Comparison of ENCODE assay signal across 1 cellular context in the genomic region with DNA sequence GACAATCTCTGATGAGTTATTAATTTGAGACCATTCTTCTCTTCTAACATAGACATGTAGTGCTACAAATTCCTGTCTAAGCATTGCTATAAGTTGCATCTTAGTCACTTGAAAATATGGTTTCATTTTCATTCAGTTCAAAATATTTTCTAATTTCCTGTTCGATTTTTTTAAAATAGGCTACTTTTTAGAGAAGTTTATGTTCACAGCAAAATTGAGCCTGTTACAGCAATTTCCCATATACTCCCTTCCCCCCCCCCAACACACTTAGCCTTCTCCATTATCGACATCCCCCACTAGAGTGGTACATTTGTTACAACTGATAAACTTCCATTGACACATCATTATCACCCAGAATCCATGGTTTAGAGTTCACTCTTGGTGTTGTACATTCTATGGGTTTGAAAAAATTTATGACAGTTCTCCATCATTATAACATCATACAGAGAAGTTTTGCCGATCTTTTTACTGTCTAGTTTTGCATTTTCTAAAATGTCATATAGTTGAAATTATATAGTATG.
TF ChIP-seq lines count a peak whose summit lies in the region.

No MANE protein-coding gene starts in this region.

TF ChIP-seq in K562, 482 proteins besides CTCF, POLR2A, EP300 and RAD21:
- TF ChIP-seq, protein P1, sequence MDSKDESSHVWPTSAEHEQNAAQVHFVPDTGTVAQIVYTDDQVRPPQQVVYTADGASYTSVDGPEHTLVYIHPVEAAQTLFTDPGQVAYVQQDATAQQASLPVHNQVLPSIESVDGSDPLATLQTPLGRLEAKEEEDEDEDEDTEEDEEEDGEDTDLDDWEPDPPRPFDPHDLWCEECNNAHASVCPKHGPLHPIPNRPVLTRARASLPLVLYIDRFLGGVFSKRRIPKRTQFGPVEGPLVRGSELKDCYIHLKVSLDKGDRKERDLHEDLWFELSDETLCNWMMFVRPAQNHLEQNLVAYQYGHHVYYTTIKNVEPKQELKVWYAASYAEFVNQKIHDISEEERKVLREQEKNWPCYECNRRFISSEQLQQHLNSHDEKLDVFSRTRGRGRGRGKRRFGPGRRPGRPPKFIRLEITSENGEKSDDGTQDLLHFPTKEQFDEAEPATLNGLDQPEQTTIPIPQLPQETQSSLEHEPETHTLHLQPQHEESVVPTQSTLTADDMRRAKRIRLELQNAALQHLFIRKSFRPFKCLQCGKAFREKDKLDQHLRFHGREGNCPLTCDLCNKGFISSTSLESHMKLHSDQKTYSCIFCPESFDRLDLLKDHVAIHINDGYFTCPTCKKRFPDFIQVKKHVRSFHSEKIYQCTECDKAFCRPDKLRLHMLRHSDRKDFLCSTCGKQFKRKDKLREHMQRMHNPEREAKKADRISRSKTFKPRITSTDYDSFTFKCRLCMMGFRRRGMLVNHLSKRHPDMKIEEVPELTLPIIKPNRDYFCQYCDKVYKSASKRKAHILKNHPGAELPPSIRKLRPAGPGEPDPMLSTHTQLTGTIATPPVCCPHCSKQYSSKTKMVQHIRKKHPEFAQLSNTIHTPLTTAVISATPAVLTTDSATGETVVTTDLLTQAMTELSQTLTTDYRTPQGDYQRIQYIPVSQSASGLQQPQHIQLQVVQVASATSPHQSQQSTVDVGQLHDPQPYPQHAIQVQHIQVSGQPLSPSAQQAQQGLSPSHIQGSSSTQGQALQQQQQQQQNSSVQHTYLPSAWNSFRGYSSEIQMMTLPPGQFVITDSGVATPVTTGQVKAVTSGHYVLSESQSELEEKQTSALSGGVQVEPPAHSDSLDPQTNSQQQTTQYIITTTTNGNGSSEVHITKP (IDR thresholded peaks at IDR 0.05; ENCODE audit: partially characterized antibody), result peak; percentile 44
- TF ChIP-seq PTTG1 (tag; IDR thresholded peaks at IDR 0.05; ENCODE audit: low read depth) (no peak), CBFA2T3 (IDR thresholded peaks at IDR 0.05) (peak; percentile 73), NRF1 (conservative IDR thresholded peaks at IDR 0.05 in 1 of 2, IDR thresholded peaks at IDR 0.05 in 1 of 2) (no peak), HNRNPK (IDR thresholded peaks at IDR 0.05; ENCODE audit: low read depth, low read length, poor library complexity, severe bottlenecking) (peak; percentile 44), MEIS2 (IDR thresholded peaks at IDR 0.05; ENCODE audit: partially characterized antibody) (peak; percentile 59), ARID1B (IDR thresholded peaks at IDR 0.05) (peak; percentile 61), GABPA (tag; conservative IDR thresholded peaks at IDR 0.05; ENCODE audit: low read depth) (no peak), CBFA2T2 (conservative IDR thresholded peaks at IDR 0.05) (peak; percentile 30; the same call in 1 of the 2 replicates), ARID2 (IDR thresholded peaks at IDR 0.05) (no peak), TCF3 (CRISPR knock-in tag; IDR thresholded peaks at IDR 0.05) (peak; percentile 42; the same call in 1 of the 2 replicates), POLR2G (IDR thresholded peaks at IDR 0.05; ENCODE audit: low read depth, low read length) (no peak), IFI16 (CRISPR knock-in tag; IDR thresholded peaks at IDR 0.05) (no peak), SNIP1 (IDR thresholded peaks at IDR 0.05; ENCODE audit: low read depth) (no peak), SMARCA4 (IDR thresholded peaks at IDR 0.05) (peak; percentile 34; the same call in 1 of the 2 replicates), TEAD4 (IDR thresholded peaks at IDR 0.05; ENCODE audit: low read length) (peak; percentile 36; the same call in 1 of the 2 replicates), TEAD4 (CRISPR knock-in tag; IDR thresholded peaks at IDR 0.05; ENCODE audit: borderline replicate concordance) (no peak), TAF1 (IDR thresholded peaks at IDR 0.05; ENCODE audit: control insufficient read depth, extremely low read depth, insufficient read depth, low read length, severe bottlenecking) (no peak), DPF2 (IDR thresholded peaks at IDR 0.05) (peak; percentile 65; the same call in 1 of the 2 replicates), ZNF311 (CRISPR knock-in tag; IDR thresholded peaks at IDR 0.05) (0 out of 2 replicates have a peak, but pooled peaks have one; percentile 27), ZNF121 (CRISPR knock-in tag; conservative IDR thresholded peaks at IDR 0.05) (no peak), HLTF (IDR thresholded peaks at IDR 0.05) (no peak), ADNP (tag; IDR thresholded peaks at IDR 0.05) (no peak; the same call in 1 of the 2 replicates), ZNF212 (CRISPR knock-in tag; IDR thresholded peaks at IDR 0.05) (no peak), ZNF778 (CRISPR knock-in tag; IDR thresholded peaks at IDR 0.05) (no peak), BRCA1 (IDR thresholded peaks at IDR 0.05) (no peak), BRCA1 (CRISPR knock-in tag; IDR thresholded peaks at IDR 0.05) (no peak)
- TF ChIP-seq, protein P2, sequence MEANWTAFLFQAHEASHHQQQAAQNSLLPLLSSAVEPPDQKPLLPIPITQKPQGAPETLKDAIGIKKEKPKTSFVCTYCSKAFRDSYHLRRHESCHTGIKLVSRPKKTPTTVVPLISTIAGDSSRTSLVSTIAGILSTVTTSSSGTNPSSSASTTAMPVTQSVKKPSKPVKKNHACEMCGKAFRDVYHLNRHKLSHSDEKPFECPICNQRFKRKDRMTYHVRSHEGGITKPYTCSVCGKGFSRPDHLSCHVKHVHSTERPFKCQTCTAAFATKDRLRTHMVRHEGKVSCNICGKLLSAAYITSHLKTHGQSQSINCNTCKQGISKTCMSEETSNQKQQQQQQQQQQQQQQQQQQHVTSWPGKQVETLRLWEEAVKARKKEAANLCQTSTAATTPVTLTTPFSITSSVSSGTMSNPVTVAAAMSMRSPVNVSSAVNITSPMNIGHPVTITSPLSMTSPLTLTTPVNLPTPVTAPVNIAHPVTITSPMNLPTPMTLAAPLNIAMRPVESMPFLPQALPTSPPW (CRISPR knock-in tag; IDR thresholded peaks at IDR 0.05), result peak; percentile 46
- TF ChIP-seq, protein P3, sequence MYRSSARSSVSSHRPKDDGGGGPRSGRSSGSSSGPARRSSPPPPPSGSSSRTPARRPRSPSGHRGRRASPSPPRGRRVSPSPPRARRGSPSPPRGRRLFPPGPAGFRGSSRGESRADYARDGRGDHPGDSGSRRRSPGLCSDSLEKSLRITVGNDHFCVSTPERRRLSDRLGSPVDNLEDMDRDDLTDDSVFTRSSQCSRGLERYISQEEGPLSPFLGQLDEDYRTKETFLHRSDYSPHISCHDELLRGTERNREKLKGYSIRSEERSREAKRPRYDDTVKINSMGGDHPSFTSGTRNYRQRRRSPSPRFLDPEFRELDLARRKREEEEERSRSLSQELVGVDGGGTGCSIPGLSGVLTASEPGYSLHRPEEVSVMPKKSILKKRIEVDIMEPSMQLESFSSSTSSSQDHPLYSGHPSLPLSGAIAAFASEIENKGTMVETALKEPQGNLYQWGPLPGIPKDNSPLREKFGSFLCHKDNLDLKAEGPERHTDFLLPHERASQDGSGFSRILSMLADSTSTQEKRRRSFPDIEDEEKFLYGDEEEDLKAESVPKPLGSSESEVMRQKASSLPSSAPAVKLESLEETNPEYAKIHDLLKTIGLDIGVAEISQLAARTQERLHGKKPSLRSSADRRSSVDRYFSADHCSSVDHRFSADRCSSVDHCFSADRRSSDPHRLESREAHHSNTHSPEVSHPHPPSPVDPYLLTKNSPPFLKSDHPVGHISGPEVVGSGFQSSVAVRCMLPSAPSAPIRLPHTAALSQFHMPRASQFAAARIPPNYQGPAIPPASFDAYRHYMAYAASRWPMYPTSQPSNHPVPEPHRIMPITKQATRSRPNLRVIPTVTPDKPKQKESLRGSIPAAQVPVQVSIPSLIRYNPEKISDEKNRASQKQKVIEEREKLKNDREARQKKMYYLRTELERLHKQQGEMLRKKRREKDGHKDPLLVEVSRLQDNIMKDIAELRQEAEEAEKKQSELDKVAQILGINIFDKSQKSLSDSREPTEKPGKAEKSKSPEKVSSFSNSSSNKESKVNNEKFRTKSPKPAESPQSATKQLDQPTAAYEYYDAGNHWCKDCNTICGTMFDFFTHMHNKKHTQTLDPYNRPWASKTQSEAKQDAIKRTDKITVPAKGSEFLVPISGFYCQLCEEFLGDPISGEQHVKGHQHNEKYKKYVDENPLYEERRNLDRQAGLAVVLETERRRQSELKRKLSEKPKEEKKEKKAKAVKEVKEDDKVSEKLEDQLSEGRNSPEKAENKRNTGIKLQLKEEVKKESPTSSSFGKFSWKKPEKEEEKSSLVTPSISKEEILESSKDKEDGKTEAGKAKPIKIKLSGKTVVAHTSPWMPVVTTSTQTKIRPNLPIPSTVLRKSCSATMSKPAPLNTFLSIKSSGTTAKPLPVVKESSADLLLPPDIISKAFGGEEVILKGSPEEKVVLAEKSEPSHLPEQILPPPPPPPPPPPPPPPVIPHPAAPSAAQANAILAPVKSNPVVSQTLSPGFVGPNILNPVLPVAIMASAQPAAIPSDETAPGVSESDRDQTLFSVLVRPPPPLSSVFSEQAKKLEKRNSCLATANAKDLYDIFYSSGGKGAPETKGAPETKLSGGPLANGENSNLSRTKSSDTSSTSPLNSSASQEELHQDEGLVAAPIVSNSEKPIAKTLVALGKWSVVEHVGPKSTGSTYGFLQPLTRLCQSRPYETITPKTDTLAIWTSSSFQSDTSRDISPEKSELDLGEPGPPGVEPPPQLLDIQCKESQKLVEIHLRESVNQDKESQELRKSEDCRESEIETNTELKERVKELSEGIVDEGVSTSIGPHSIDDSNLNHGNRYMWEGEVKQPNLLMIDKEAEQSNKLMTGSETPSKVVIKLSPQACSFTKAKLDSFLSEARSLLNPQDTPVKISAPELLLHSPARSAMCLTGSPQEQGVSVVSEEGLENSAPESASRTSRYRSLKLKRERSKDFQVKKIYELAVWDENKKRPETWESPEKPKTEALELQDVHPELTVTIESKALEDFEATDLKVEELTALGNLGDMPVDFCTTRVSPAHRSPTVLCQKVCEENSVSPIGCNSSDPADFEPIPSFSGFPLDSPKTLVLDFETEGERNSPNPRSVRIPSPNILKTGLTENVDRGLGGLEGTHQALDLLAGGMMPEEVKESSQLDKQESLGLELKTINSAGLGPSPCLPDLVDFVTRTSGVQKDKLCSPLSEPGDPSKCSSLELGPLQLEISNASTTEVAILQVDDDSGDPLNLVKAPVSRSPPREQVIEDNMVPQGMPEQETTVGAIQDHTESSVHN (IDR thresholded peaks at IDR 0.05; ENCODE audit: borderline replicate concordance in 1 of 2, low read depth in 1 of 2), result no peak
- TF ChIP-seq, protein P4, sequence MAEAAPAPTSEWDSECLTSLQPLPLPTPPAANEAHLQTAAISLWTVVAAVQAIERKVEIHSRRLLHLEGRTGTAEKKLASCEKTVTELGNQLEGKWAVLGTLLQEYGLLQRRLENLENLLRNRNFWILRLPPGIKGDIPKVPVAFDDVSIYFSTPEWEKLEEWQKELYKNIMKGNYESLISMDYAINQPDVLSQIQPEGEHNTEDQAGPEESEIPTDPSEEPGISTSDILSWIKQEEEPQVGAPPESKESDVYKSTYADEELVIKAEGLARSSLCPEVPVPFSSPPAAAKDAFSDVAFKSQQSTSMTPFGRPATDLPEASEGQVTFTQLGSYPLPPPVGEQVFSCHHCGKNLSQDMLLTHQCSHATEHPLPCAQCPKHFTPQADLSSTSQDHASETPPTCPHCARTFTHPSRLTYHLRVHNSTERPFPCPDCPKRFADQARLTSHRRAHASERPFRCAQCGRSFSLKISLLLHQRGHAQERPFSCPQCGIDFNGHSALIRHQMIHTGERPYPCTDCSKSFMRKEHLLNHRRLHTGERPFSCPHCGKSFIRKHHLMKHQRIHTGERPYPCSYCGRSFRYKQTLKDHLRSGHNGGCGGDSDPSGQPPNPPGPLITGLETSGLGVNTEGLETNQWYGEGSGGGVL (CRISPR knock-in tag; IDR thresholded peaks at IDR 0.05), result no peak
- TF ChIP-seq, protein P5, sequence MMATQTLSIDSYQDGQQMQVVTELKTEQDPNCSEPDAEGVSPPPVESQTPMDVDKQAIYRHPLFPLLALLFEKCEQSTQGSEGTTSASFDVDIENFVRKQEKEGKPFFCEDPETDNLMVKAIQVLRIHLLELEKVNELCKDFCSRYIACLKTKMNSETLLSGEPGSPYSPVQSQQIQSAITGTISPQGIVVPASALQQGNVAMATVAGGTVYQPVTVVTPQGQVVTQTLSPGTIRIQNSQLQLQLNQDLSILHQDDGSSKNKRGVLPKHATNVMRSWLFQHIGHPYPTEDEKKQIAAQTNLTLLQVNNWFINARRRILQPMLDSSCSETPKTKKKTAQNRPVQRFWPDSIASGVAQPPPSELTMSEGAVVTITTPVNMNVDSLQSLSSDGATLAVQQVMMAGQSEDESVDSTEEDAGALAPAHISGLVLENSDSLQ (IDR thresholded peaks at IDR 0.05), result peak; percentile 9; the same call in 1 of the 2 replicates
- TF ChIP-seq, protein P6, sequence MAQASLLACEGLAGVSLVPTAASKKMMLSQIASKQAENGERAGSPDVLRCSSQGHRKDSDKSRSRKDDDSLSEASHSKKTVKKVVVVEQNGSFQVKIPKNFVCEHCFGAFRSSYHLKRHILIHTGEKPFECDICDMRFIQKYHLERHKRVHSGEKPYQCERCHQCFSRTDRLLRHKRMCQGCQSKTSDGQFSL (CRISPR knock-in tag; IDR thresholded peaks at IDR 0.05), result no peak
- TF ChIP-seq, protein P6 (tag; IDR thresholded peaks at IDR 0.05), result peak in 1 of 2 experiments; percentile 63; a peak in 1 of 4 replicates
- TF ChIP-seq, protein P7, sequence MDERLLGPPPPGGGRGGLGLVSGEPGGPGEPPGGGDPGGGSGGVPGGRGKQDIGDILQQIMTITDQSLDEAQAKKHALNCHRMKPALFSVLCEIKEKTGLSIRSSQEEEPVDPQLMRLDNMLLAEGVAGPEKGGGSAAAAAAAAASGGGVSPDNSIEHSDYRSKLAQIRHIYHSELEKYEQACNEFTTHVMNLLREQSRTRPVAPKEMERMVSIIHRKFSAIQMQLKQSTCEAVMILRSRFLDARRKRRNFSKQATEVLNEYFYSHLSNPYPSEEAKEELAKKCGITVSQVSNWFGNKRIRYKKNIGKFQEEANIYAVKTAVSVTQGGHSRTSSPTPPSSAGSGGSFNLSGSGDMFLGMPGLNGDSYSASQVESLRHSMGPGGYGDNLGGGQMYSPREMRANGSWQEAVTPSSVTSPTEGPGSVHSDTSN (CRISPR knock-in tag; IDR thresholded peaks at IDR 0.05; ENCODE audit: low read depth), result no peak
- TF ChIP-seq, protein P7 (tag; conservative IDR thresholded peaks at IDR 0.05; ENCODE audit: low read depth), result peak; percentile 18; the same call in 1 of the 2 replicates
